In the genomic region with DNA sequence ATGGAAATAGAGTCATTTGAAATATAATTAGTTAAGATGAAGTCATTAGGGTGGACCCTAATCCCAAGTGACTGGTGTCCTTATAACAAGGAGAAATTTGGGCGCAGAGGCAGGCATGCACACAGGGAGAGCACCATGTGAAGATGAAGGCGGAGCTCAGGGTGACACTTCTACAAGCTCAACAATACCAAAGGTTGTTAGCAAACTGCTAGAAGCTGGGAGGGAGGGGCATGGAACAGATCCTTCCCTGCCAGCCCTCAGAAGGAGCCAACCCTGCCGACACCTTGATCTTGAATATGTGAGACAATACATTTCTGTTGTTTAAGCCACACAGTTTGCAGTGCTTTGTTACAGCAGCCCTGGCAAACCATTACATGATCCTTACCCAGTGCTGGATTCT, we compare ENCODE assay signal across 1 cellular context.
TF ChIP-seq lines count a peak whose summit lies in the region.

No MANE protein-coding gene starts in this region.

TF ChIP-seq in IMR-90, 13 proteins besides CTCF, POLR2A, EP300 and RAD21 (continued from another document):
- TF ChIP-seq MAFK (IDR thresholded peaks at IDR 0.05; ENCODE audit: low read depth, low read length) = no peak
- TF ChIP-seq MAZ (IDR thresholded peaks at IDR 0.05; ENCODE audit: borderline replicate concordance, low read depth, low read length) = no peak
- TF ChIP-seq, protein P1, sequence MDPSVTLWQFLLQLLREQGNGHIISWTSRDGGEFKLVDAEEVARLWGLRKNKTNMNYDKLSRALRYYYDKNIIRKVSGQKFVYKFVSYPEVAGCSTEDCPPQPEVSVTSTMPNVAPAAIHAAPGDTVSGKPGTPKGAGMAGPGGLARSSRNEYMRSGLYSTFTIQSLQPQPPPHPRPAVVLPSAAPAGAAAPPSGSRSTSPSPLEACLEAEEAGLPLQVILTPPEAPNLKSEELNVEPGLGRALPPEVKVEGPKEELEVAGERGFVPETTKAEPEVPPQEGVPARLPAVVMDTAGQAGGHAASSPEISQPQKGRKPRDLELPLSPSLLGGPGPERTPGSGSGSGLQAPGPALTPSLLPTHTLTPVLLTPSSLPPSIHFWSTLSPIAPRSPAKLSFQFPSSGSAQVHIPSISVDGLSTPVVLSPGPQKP (IDR thresholded peaks at IDR 0.05; ENCODE audit: borderline replicate concordance, low read depth, low read length) = no peak
- TF ChIP-seq, protein P2, sequence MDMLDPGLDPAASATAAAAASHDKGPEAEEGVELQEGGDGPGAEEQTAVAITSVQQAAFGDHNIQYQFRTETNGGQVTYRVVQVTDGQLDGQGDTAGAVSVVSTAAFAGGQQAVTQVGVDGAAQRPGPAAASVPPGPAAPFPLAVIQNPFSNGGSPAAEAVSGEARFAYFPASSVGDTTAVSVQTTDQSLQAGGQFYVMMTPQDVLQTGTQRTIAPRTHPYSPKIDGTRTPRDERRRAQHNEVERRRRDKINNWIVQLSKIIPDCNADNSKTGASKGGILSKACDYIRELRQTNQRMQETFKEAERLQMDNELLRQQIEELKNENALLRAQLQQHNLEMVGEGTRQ (IDR thresholded peaks at IDR 0.05; ENCODE audit: low read depth, low read length) = no peak
- TF ChIP-seq NFE2L2 (IDR thresholded peaks at IDR 0.05; ENCODE audit: low read depth, low read length) = no peak
- no peak for TF ChIP-seq MXI1 (IDR thresholded peaks at IDR 0.05; ENCODE audit: borderline replicate concordance, low read depth, low read length)
- TF ChIP-seq SMC3 (IDR thresholded peaks at IDR 0.05; ENCODE audit: low read depth, low read length) = no peak
- TF ChIP-seq CEBPB (IDR thresholded peaks at IDR 0.05; ENCODE audit: low read depth, low read length) = no peak
- TF ChIP-seq RCOR1 (IDR thresholded peaks at IDR 0.05; ENCODE audit: insufficient replicate concordance, low read length) = no peak
- no peak for TF ChIP-seq RFX5 (IDR thresholded peaks at IDR 0.05; ENCODE audit: low read depth, low read length)
- TF ChIP-seq FOS (IDR thresholded peaks at IDR 0.05; ENCODE audit: low read depth, low read length) = no peak
